7 cellular contexts compared by ENCODE assay signal in genomic region chr14:100304825-100305445, GRCh38. TPM values are rescaled to one million over a fixed set of nuclear protein-coding genes. Genes with fewer than 3 reads are reported as not detected.
A peak's percentile ranks its signal among the peaks of the same experiment; 100 is the strongest.
DNase-seq lines count a peak whose midpoint lies in the region; ATAC-seq and TF ChIP-seq lines count a peak whose summit lies in the region.

No MANE protein-coding gene starts in this region.

- intact Hi-C loops in heart left ventricle (cut with DNase I) = loop anchor here in 8 of 10 donors (5.0 kb wide), 3 partner anchors 63 to 72 kb away; partner anchors contain the start of gene WDR25 (in 5 of the 8)

- H3K9me3 Mint-ChIP-seq in activated T-helper 17 cell treated with anti-CD3 and anti-CD28 coated beads, Interleukin-2, amount 50 U/mL, for 72 hours = no peaks in the 10 kb centered on the region

- WGBS in heart left ventricle, 4 donors = 6 to 10% (median 7%) methylated on average over 22 to 29 of the region's 29 CpGs

- H3K27me3 ChIP-seq in heart left ventricle (no peaks in the 10 kb centered on the region), parathyroid adenoma (ENCODE audit: control insufficient read depth, insufficient read depth, low read length) (no peaks in the 10 kb centered on the region)

- peak overlapping the region; percentile 77 for H3K4me3 Mint-ChIP-seq in activated T-helper 17 cell treated with anti-CD3 and anti-CD28 coated beads, Interleukin-2, amount 50 U/mL, for 72 hours

- no peaks in the 10 kb centered on the region for H3K4me1 Mint-ChIP-seq in activated T-helper 17 cell treated with anti-CD3 and anti-CD28 coated beads, Interleukin-2, amount 50 U/mL, for 72 hours

- H2AFZ ChIP-seq in parathyroid adenoma = peak overlapping the region; percentile 91

- no peaks in the 10 kb centered on the region for H3K79me2 ChIP-seq in parathyroid adenoma

- H3K9me3 ChIP-seq in heart left ventricle (no peaks in the 10 kb centered on the region), parathyroid adenoma (ENCODE audit: control insufficient read depth, low read length) (no peaks in the 10 kb centered on the region)

- peaks cover 7% of the 10 kb centered on the region for H3K27me3 Mint-ChIP-seq in activated T-helper 17 cell treated with anti-CD3 and anti-CD28 coated beads, Interleukin-2, amount 50 U/mL, for 72 hours

- no peak overlapping the region for H3K27ac Mint-ChIP-seq in activated T-helper 17 cell treated with anti-CD3 and anti-CD28 coated beads, Interleukin-2, amount 50 U/mL, for 72 hours

- TF ChIP-seq POLR2A in heart left ventricle (IDR thresholded peaks at IDR 0.05) = no peak

- peaks cover 0 to 58% (median 26%) of the 10 kb centered on the region in 12 donors for H3K4me1 ChIP-seq in heart left ventricle
- peaks cover 5% of the 10 kb centered on the region for H3K4me1 ChIP-seq in parathyroid adenoma

- H3K27ac ChIP-seq in heart left ventricle = peak overlapping the region; percentile 0 to 95 (median 88)
- peak overlapping the region; percentile 39 for H3K27ac ChIP-seq in parathyroid adenoma

- no peaks in the 10 kb centered on the region for H3K36me3 ChIP-seq in heart left ventricle
- H3K36me3 ChIP-seq in parathyroid adenoma (ENCODE audit: control insufficient read depth, insufficient read depth, low read length) = no peaks in the 10 kb centered on the region

- DNase-seq in GM03348 (ENCODE audit: low spot score) = peak; percentile 48
- peak; percentile 71 for DNase-seq in NCI-H1105 (lab: John Stamatoyannopoulos, UW)
- DNase-seq in heart left ventricle = peak in 3 of 5 donors; percentile 54 to 74 (median 74)
- DNase-seq in activated effector memory CD4-positive, alpha-beta T cell treated with anti-CD3 and anti-CD28 coated beads, Interleukin-2, amount 50 U/mL, for 16 hours = no peak

- H3K4me2 ChIP-seq in parathyroid adenoma (ENCODE audit: low read length) = peak overlapping the region; percentile 80

- H3K36me3 Mint-ChIP-seq in activated T-helper 17 cell treated with anti-CD3 and anti-CD28 coated beads, Interleukin-2, amount 50 U/mL, for 72 hours (ENCODE audit: low read depth) = no peaks in the 10 kb centered on the region

- H3K4me3 ChIP-seq in heart left ventricle (peak overlapping the region; percentile 59 to 99 (median 88)), parathyroid adenoma (ENCODE audit: low read depth, low read length) (peak overlapping the region; percentile 53)

- ATAC-seq in activated T-helper 17 cell treated with anti-CD3 and anti-CD28 coated beads, Interleukin-2, amount 50 U/mL, for 72 hours (replicated peaks) = no peak
- ATAC-seq in heart left ventricle (peak in 3 of 4 donors; percentile 2 to 36 (median 8)), GM21390 (IDR thresholded peaks at IDR 0.05; ENCODE audit: unreplicated experiment) (no peak)

- H3K9ac ChIP-seq in parathyroid adenoma = no peak overlapping the region

- TF ChIP-seq CTCF in heart left ventricle (IDR thresholded peaks at IDR 0.05) (no peak), parathyroid adenoma (IDR thresholded peaks at IDR 0.05) (no peak)

RNA-seq across cellular contexts. Expression of gene SLC25A29, which starts 1.3 kb away (rescaled TPM):
- total RNA-seq in activated T-helper 17 cell treated with anti-CD3 and anti-CD28 coated beads, Interleukin-2, amount 50 U/mL, for 72 hours = 1 to 10 TPM; 3.8 to 9.3 TPM
- total RNA-seq in heart left ventricle = 10 to 100 TPM; 10.2 to 34.2 (median 20.1) TPM
- 10 to 100 TPM; 23.9 to 26.3 TPM for polyA plus RNA-seq in heart left ventricle

RNA-seq across cellular contexts. Expression of gene SLC25A47, which starts 18.2 kb away (rescaled TPM):
- not detected for total RNA-seq in activated T-helper 17 cell treated with anti-CD3 and anti-CD28 coated beads, Interleukin-2, amount 50 U/mL, for 72 hours
- total RNA-seq in heart left ventricle = not detected
- not detected for polyA plus RNA-seq in heart left ventricle

Comparison
In these comparisons a context has a peak if more than half of its experiments do, and no peak if none do; other contexts are left out.
1. ATAC-seq: peak in heart left ventricle (3 of 4); none in activated T-helper 17 cell treated with anti-CD3 and anti-CD28 coated beads, Interleukin-2, amount 50 U/mL, for 72 hours (single experiment) and GM21390 (single experiment).